Comparison of ENCODE assay signal across 20 cellular contexts in genomic region chr1:86758570-86758969, GRCh38. TPM values are rescaled to one million over a fixed set of nuclear protein-coding genes. Genes with fewer than 3 reads are reported as not detected.
DNase-seq lines count a peak whose midpoint lies in the region; ATAC-seq and TF ChIP-seq lines count a peak whose summit lies in the region.
"Had no signal": no experiment of that assay in that cellular context is flagged by ENCODE, and none has a peak within 500 bp of the region (broad histone marks: within the 10 kb centered on the region; RNA-seq: fewer than 3 reads in every experiment).

No MANE protein-coding gene starts in this region.

- peaks cover 9% of the 10 kb centered on the region for H3K4me1 ChIP-seq in mammary epithelial cell (ENCODE audit: insufficient read depth, low read length)
- H3K4me1 ChIP-seq: HAP-1 had no signal

- H2AFZ ChIP-seq in mammary epithelial cell (ENCODE audit: low read depth, low read length) = no peak overlapping the region

- no peak overlapping the region for H3K27ac ChIP-seq in mammary epithelial cell (ENCODE audit: insufficient read depth, low read depth, low read length)
- H3K27ac ChIP-seq in epithelial cell of prostate = peak overlapping the region; percentile 52
- H3K27ac ChIP-seq: BLaER1 treated with 17β-estradiol and CSF1 and Interleukin-3, amounts not matched to agents 10 nM and 100 nM had no signal

- WGBS in mammary epithelial cell (ENCODE audit: low coverage, missing lambda C conversion rate) = 97% methylated on average over 3 of the region's 3 CpGs

- no peaks in the 10 kb centered on the region for H3K27me3 Mint-ChIP-seq in MCF 10A (ENCODE audit: insufficient read depth, unreplicated experiment)

- H4K20me1 ChIP-seq in mammary epithelial cell (ENCODE audit: insufficient read depth, low read length) = no peaks in the 10 kb centered on the region
- H4K20me1 ChIP-seq: BLaER1 treated with 17β-estradiol and CSF1 and Interleukin-3, amounts not matched to agents 10 nM and 100 nM had no signal

- POLR2A ChIA-PET in MCF 10A (lab: Yijun Ruan, JAX) = no interaction called here

- no peak overlapping the region for H3K4me3 Mint-ChIP-seq in MCF 10A (ENCODE audit: unreplicated experiment)
- H3K4me3 Mint-ChIP-seq: activated CD8-positive, alpha-beta T cell treated with anti-CD3 and anti-CD28 coated beads for 36 hours; activated T-cell treated with anti-CD3 and anti-CD28 coated beads, Interleukin-2, amount 50 U/mL, for 72 hours; stimulated activated naive CD8-positive, alpha-beta T cell treated with anti-CD3 and anti-CD28 coated beads, Interleukin-15, amount 100 ng/mL, for 72 hours had no signal

- BruUV-seq in MCF 10A (replicated peaks; lab: Mats Ljungman, UMichigan) (no TSS peak), mammary epithelial cell (replicated peaks; lab: Mats Ljungman, UMichigan) (no TSS peak)

- no peaks in the 10 kb centered on the region for H3K36me3 ChIP-seq in mammary epithelial cell (ENCODE audit: insufficient read depth, low read length)
- H3K36me3 ChIP-seq: BLaER1 treated with 17β-estradiol and CSF1 and Interleukin-3, amounts not matched to agents 10 nM and 100 nM; HAP-1 had no signal

- dilution Hi-C loops in mammary epithelial cell (cut with HindIII; ENCODE audit: low sequenced_read_pairs) = no loop called here

- no peak overlapping the region for H3K9ac ChIP-seq in mammary epithelial cell (ENCODE audit: insufficient read depth, low read length)
- H3K9ac ChIP-seq: BLaER1 treated with 17β-estradiol and CSF1 and Interleukin-3, amounts not matched to agents 10 nM and 100 nM had no signal

- H3K27ac Mint-ChIP-seq in MCF 10A (ENCODE audit: low read depth, unreplicated experiment) = no peak overlapping the region
- H3K27ac Mint-ChIP-seq: activated CD8-positive, alpha-beta T cell treated with anti-CD3 and anti-CD28 coated beads for 36 hours; activated T-cell treated with anti-CD3 and anti-CD28 coated beads, Interleukin-2, amount 50 U/mL, for 72 hours; stimulated activated naive CD8-positive, alpha-beta T cell treated with anti-CD3 and anti-CD28 coated beads, Interleukin-15, amount 100 ng/mL, for 72 hours had no signal

- no peak for TF ChIP-seq CTCF in MCF 10A (IDR thresholded peaks at IDR 0.05; ENCODE audit: unreplicated experiment)
- no peak for TF ChIP-seq CTCF in mammary epithelial cell (conservative IDR thresholded peaks at IDR 0.05 in 1 of 2, IDR thresholded peaks at IDR 0.05 in 1 of 2; ENCODE audit: extremely low read depth in 1 of 2, insufficient read depth in 1 of 2, low read depth in 1 of 2, low read length in 2 of 2)

- no peaks in the 10 kb centered on the region for H3K4me1 Mint-ChIP-seq in MCF 10A (ENCODE audit: insufficient read depth, unreplicated experiment)
- H3K4me1 Mint-ChIP-seq: stimulated activated naive CD8-positive, alpha-beta T cell treated with anti-CD3 and anti-CD28 coated beads, Interleukin-15, amount 100 ng/mL, for 72 hours had no signal

- H3K9me3 Mint-ChIP-seq in MCF 10A (ENCODE audit: unreplicated experiment) = no peaks in the 10 kb centered on the region

- H3K79me2 ChIP-seq in mammary epithelial cell (ENCODE audit: insufficient read depth, low read length) = no peaks in the 10 kb centered on the region

- intact Hi-C loops in MCF 10A (cut with micrococcal nuclease) (no loop called here), mammary epithelial cell (cut with micrococcal nuclease) (no loop called here)

- H3K9me3 ChIP-seq in mammary epithelial cell (replicated peaks; ENCODE audit: insufficient read depth, low read length) = no peaks in the 10 kb centered on the region
- H3K9me3 ChIP-seq: HAP-1 had no signal

- CTCF ChIA-PET in MCF 10A (lab: Yijun Ruan, JAX) = interaction anchor here (0.6 to 1.3 kb wide), 4 partner anchors 9 to 39 kb away, joined by 3 to 4 read pairs (median 3); no protein-coding TSS in a partner anchor
- CTCF ChIA-PET in mammary epithelial cell (lab: Charles Lee; ENCODE audit: low non-redundant PET) = no interaction called here

- H3K4me3 ChIP-seq in mammary epithelial cell (replicated peaks in 1 of 3; ENCODE audit: insufficient read depth in 1 of 3, low read depth in 2 of 3, low read length in 3 of 3) = no peak overlapping the region
- H3K4me3 ChIP-seq: BLaER1 treated with 17β-estradiol and CSF1 and Interleukin-3, amounts not matched to agents 10 nM and 100 nM; HAP-1 had no signal

- in situ Hi-C loops in mammary epithelial cell (cut with MboI; ENCODE audit: low sequenced_read_pairs in 2 of 2) = no loop called here

- H3K36me3 Mint-ChIP-seq in MCF 10A (ENCODE audit: insufficient read depth, unreplicated experiment) = no peaks in the 10 kb centered on the region

- no peak overlapping the region for H3K4me2 ChIP-seq in mammary epithelial cell (ENCODE audit: insufficient read depth, low read depth, low read length)
- H3K4me2 ChIP-seq: BLaER1 treated with 17β-estradiol and CSF1 and Interleukin-3, amounts not matched to agents 10 nM and 100 nM had no signal

- ATAC-seq in GM18907 (IDR thresholded peaks at IDR 0.05; ENCODE audit: unreplicated experiment) = no peak
- ATAC-seq: activated CD8-positive, alpha-beta T cell treated with anti-CD3 and anti-CD28 coated beads for 36 hours; activated T-cell treated with anti-CD3 and anti-CD28 coated beads, Interleukin-2, amount 50 U/mL, for 72 hours; stimulated activated naive CD8-positive, alpha-beta T cell treated with anti-CD3 and anti-CD28 coated beads, Interleukin-15, amount 100 ng/mL, for 72 hours had no signal

- H3K27me3 ChIP-seq in mammary epithelial cell (ENCODE audit: insufficient read depth, low read length) = no peaks in the 10 kb centered on the region
- H3K27me3 ChIP-seq: BLaER1 treated with 17β-estradiol and CSF1 and Interleukin-3, amounts not matched to agents 10 nM and 100 nM had no signal

- DNase-seq in MCF 10A (ENCODE audit: unreplicated experiment) (peak; percentile 24), mammary epithelial cell (no peak), NCI-H69 (lab: John Stamatoyannopoulos, UW) (peak; percentile 89), epithelial cell of prostate (ENCODE audit: low read depth, low spot score) (no peak), ureter (ENCODE audit: low spot score) (peak; percentile 66), glomerular visceral epithelial cell (ENCODE audit: extremely low spot score) (no peak)
- DNase-seq in stimulated activated CD4-positive, alpha-beta T cell treated with anti-CD3 and anti-CD28 coated beads, Interleukin-2, amount 100 ng/mL, for 48 hours = no peak
- DNase-seq: activated CD8-positive, alpha-beta T cell treated with anti-CD3 and anti-CD28 coated beads for 36 hours; activated T-cell treated with anti-CD3 and anti-CD28 coated beads, Interleukin-2, amount 50 U/mL, for 72 hours; DND-41; hippocampal formation; Kasumi-1; kidney; retina; SIG-M5; stimulated activated CD4-positive, alpha-beta T cell treated with anti-CD3 and anti-CD28 coated beads, Interleukin-15, amount 100 ng/mL, for 24 hours; stimulated activated naive CD8-positive, alpha-beta T cell treated with anti-CD3 and anti-CD28 coated beads, Interleukin-15, amount 100 ng/mL, for 72 hours had no signal

RNA-seq across cellular contexts. Expression of gene SH3GLB1, which starts 54.2 kb away (rescaled TPM):
- total RNA-seq in MCF 10A (2022) (108 and 123 TPM in 2 replicates), mammary epithelial cell (10 to 100 TPM; 41.8 to 93.9 TPM), ureter (101 TPM)
- polyA plus RNA-seq in mammary epithelial cell = 36.2 TPM
- polyA minus RNA-seq in mammary epithelial cell = 68.9 TPM

Comparison
In these comparisons a context has a peak if more than half of its experiments do, and no peak if none do; other contexts are left out.
1. DNase-seq: peak in MCF 10A (single experiment), NCI-H69 (single experiment) and ureter (single experiment); none in mammary epithelial cell (single experiment), epithelial cell of prostate (single experiment), glomerular visceral epithelial cell (single experiment) and stimulated activated CD4-positive, alpha-beta T cell treated with anti-CD3 and anti-CD28 coated beads, Interleukin-2, amount 100 ng/mL, for 48 hours (0 of 2).